Comparison of ENCODE assay signal across 1 cellular context in genomic region chr14:86166541-86166940, GRCh38.
TF ChIP-seq lines count a peak whose summit lies in the region.

No MANE protein-coding gene starts in this region.

TF ChIP-seq in WTC11, 78 proteins besides CTCF, POLR2A, EP300 and RAD21 (continued from another document):
- TF ChIP-seq PRRX2 (CRISPR knock-in tag; IDR thresholded peaks at IDR 0.05) (no peak), ZNF263 (CRISPR knock-in tag; IDR thresholded peaks at IDR 0.05; ENCODE audit: low read depth) (no peak), ZMAT4 (CRISPR knock-in tag; IDR thresholded peaks at IDR 0.05) (no peak), MAX (CRISPR knock-in tag; IDR thresholded peaks at IDR 0.05) (no peak)
